15 cellular contexts compared by ENCODE assay signal in the genomic region with DNA sequence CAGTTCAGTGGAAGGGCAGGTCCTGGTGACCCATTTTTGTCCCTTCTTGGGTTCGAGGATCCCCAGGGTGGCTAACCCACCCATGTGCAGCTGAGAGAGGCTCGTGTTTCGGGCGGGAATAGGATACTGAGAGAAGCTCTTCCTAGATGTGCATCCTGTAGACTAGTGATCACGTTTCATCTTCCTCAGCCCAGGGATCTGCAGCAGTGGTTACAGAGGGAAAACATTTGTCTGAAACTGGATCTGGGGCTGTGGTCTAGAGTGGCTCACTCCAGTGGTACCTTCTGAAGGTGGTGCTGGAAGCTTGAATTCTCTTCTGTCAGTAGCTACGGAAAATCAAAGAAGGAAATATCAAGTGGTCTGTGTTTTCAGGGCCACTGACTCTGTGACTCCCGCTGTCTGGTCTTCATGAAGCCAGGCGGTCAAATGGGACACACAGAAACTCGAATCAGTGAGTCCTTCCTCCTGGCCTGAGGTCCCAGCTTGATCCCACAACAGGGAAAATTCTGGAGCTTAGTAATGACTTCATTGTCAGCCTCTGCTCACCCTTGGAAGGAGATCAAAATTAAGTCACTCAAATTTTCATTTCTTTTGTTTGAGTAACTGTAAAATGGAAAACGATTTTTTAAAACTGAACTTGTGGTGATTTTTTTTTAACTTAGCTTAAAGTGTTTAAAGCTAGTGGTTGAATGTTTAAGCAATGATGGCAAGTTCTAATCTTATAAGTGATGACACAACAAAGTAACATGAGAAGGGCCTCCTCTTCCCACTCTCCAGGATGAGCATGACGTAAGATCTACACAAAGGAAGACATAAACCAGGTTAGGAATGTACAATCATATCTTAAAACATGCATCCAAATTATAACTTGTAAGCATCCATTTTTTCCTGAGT.
DNase-seq lines count a peak whose midpoint lies in the region; ATAC-seq and TF ChIP-seq lines count a peak whose summit lies in the region.
"Had no signal": no experiment of that assay in that cellular context is flagged by ENCODE, and none has a peak within 500 bp of the region (broad histone marks: within the 10 kb centered on the region; RNA-seq: fewer than 3 reads in every experiment).

No MANE protein-coding gene starts in this region.

- H3K27me3 ChIP-seq in GM23248 (replicated peaks; ENCODE audit: insufficient read depth) (no peaks in the 10 kb centered on the region), gastroesophageal sphincter (no peaks in the 10 kb centered on the region)
- H3K27me3 ChIP-seq: Peyer's patch had no signal

- in situ Hi-C loops in GM23248 (cut with MboI), result no loop called here

- no peaks in the 10 kb centered on the region for H3K4me1 Mint-ChIP-seq in activated naive CD4-positive, alpha-beta T cell treated with anti-CD3 and anti-CD28 coated beads for 36 hours (ENCODE audit: low read depth)

- H3K9me3 Mint-ChIP-seq in activated naive CD4-positive, alpha-beta T cell treated with anti-CD3 and anti-CD28 coated beads for 36 hours, result no peaks in the 10 kb centered on the region
- H3K9me3 Mint-ChIP-seq: activated CD4-positive, alpha-beta memory T cell treated with anti-CD3 and anti-CD28 coated beads for 36 hours had no signal

- TF ChIP-seq CTCF in gastroesophageal sphincter (IDR thresholded peaks at IDR 0.05), result no peak

- peaks cover 21% of the 10 kb centered on the region for H3F3A ChIP-seq in GM23248 (ENCODE audit: insufficient read depth)

- H3K4me3 ChIP-seq in GM23248 (no peak overlapping the region), gastroesophageal sphincter (no peak overlapping the region)
- H3K4me3 ChIP-seq: Peyer's patch had no signal

- no peak overlapping the region for H3K4me3 Mint-ChIP-seq in activated naive CD4-positive, alpha-beta T cell treated with anti-CD3 and anti-CD28 coated beads for 36 hours
- H3K4me3 Mint-ChIP-seq: activated CD4-positive, alpha-beta memory T cell treated with anti-CD3 and anti-CD28 coated beads for 36 hours had no signal

- H2AFZ ChIP-seq in GM23248, result peak overlapping the region; percentile 0; the same call in 1 of the 2 replicates

- peaks cover 2% of the 10 kb centered on the region for H3K27me3 Mint-ChIP-seq in activated naive CD4-positive, alpha-beta T cell treated with anti-CD3 and anti-CD28 coated beads for 36 hours (ENCODE audit: low read depth)
- H3K27me3 Mint-ChIP-seq: activated CD4-positive, alpha-beta memory T cell treated with anti-CD3 and anti-CD28 coated beads for 36 hours; progenitor cell of endocrine pancreas had no signal

- no peaks in the 10 kb centered on the region; the same call in 1 of the 2 replicates for H3K9me2 ChIP-seq in GM23248 (ENCODE audit: insufficient read depth)

- no peaks in the 10 kb centered on the region for H4K20me1 ChIP-seq in GM23248 (ENCODE audit: insufficient read depth)

- WGBS in GM23248 (ENCODE audit: low coverage in 1 of 2, low lambda C conversion rate in 2 of 2, missing lambda C conversion rate in 2 of 2), 2 experiments, result 66 to 69% methylated on average over 11 of the region's 11 CpGs
- 45 to 64% methylated on average over 5 to 10 of the region's 11 CpGs for WGBS in gastroesophageal sphincter (ENCODE audit: low coverage in 1 of 2), 2 donors

- no peak for ATAC-seq in gastroesophageal sphincter

- H3K4me1 ChIP-seq in GM23248 (ENCODE audit: insufficient read depth), result peaks cover 30% of the 10 kb centered on the region
- H3K4me1 ChIP-seq in gastroesophageal sphincter, result peaks cover 0 to 26% (median 0%) of the 10 kb centered on the region in 3 donors
- H3K4me1 ChIP-seq: Peyer's patch had no signal

- TF ChIP-seq EP300 in gastroesophageal sphincter (IDR thresholded peaks at IDR 0.05), result no peak

- H3K36me3 ChIP-seq in GM23248 (ENCODE audit: low read depth) (no peaks in the 10 kb centered on the region), gastroesophageal sphincter (no peaks in the 10 kb centered on the region)
- H3K36me3 ChIP-seq: Peyer's patch had no signal

- H3K9me3 ChIP-seq in GM23248 (ENCODE audit: low read depth) (no peaks in the 10 kb centered on the region), gastroesophageal sphincter (no peaks in the 10 kb centered on the region)
- H3K9me3 ChIP-seq: Peyer's patch had no signal

- H3K9ac ChIP-seq in GM23248, result peak overlapping the region; percentile 55

- H3K27ac ChIP-seq in GM23248 (peak overlapping the region; percentile 79), gastroesophageal sphincter (peak overlapping the region; percentile 49 to 69 (median 58))
- H3K27ac ChIP-seq: Peyer's patch had no signal

- DNase-seq in GM23248, result peak; percentile 86
- DNase-seq in astrocyte of the hippocampus (ENCODE audit: low read depth, low spot score), result peak; percentile 44
- DNase-seq in stromal cell of bone marrow (ENCODE audit: low read depth), result peak; percentile 78
- DNase-seq in activated naive CD4-positive, alpha-beta T cell treated with anti-CD3 and anti-CD28 coated beads for 36 hours, result no peak
- no peak for DNase-seq in activated T-cell treated with anti-CD3 and anti-CD28 coated beads, Interleukin-2, amount 50 U/mL, for 48 hours
- no peak for DNase-seq in NCI-H524 (lab: John Stamatoyannopoulos, UW)
- DNase-seq: activated CD4-positive, alpha-beta memory T cell treated with anti-CD3 and anti-CD28 coated beads for 36 hours; activated effector memory CD4-positive, alpha-beta T cell treated with anti-CD3 and anti-CD28 coated beads, Interleukin-2, amount 50 U/mL, for 16 hours; central memory CD4-positive, alpha-beta T cell; Peyer's patch; stimulated activated CD4-positive, alpha-beta T cell treated with anti-CD3 and anti-CD28 coated beads, Interleukin-4, amount 100 ng/mL, for 4 hours; stimulated activated naive CD4-positive, alpha-beta T cell; T1000 had no signal

- no peak overlapping the region for H3K27ac Mint-ChIP-seq in activated naive CD4-positive, alpha-beta T cell treated with anti-CD3 and anti-CD28 coated beads for 36 hours
- H3K27ac Mint-ChIP-seq: activated CD4-positive, alpha-beta memory T cell treated with anti-CD3 and anti-CD28 coated beads for 36 hours; progenitor cell of endocrine pancreas had no signal

- no peaks in the 10 kb centered on the region for H3K36me3 Mint-ChIP-seq in activated naive CD4-positive, alpha-beta T cell treated with anti-CD3 and anti-CD28 coated beads for 36 hours (ENCODE audit: low read depth)
- H3K36me3 Mint-ChIP-seq: activated CD4-positive, alpha-beta memory T cell treated with anti-CD3 and anti-CD28 coated beads for 36 hours had no signal

- intact Hi-C loops in activated naive CD4-positive, alpha-beta T cell treated with anti-CD3 and anti-CD28 coated beads for 36 hours (cut with micrococcal nuclease), result no loop called here

- peak overlapping the region; percentile 10 for H3K4me2 ChIP-seq in GM23248 (ENCODE audit: unreplicated experiment)

- H3K79me2 ChIP-seq in GM23248 (ENCODE audit: insufficient read depth), result no peaks in the 10 kb centered on the region

- TF ChIP-seq POLR2A in gastroesophageal sphincter (IDR thresholded peaks at IDR 0.05), result no peak

- CTCF ChIA-PET in activated naive CD4-positive, alpha-beta T cell treated with anti-CD3 and anti-CD28 coated beads for 36 hours (lab: Charles Lee), result no interaction called here

Comparison
In these comparisons a context has a peak if more than half of its experiments do, and no peak if none do; other contexts are left out.
1. DNase-seq: peak in GM23248 (single experiment), astrocyte of the hippocampus (single experiment) and stromal cell of bone marrow (single experiment); none in activated naive CD4-positive, alpha-beta T cell treated with anti-CD3 and anti-CD28 coated beads for 36 hours (single experiment), activated T-cell treated with anti-CD3 and anti-CD28 coated beads, Interleukin-2, amount 50 U/mL, for 48 hours (0 of 2) and NCI-H524 (0 of 2).